In genomic region chr6:41371461-41371991, GRCh38 we compare ENCODE assay signal across 8 cellular contexts. TPM values are rescaled to one million over a fixed set of nuclear protein-coding genes. Genes with fewer than 3 reads are reported as not detected.
DNase-seq lines count a peak whose midpoint lies in the region; ATAC-seq lines count a peak whose summit lies in the region.

No MANE protein-coding gene starts in this region.

- H3K27ac Mint-ChIP-seq in activated naive CD4-positive, alpha-beta T cell treated with anti-CD3 and anti-CD28 coated beads for 36 hours = no peak overlapping the region
- H3K27ac Mint-ChIP-seq in activated T-cell treated with anti-CD3 and anti-CD28 coated beads, Interleukin-2, amount 50 U/mL, for 72 hours = no peak overlapping the region

- DNase-seq in activated naive CD4-positive, alpha-beta T cell treated with anti-CD3 and anti-CD28 coated beads for 36 hours = peak; percentile 10
- no peak for DNase-seq in activated naive CD4-positive, alpha-beta T cell (lab: John Stamatoyannopoulos, UW)
- peak in 1 of 2 donors; percentile 14 for DNase-seq in activated T-cell treated with anti-CD3 and anti-CD28 coated beads, Interleukin-2, amount 50 U/mL, for 72 hours
- peak; percentile 75 for DNase-seq in cardiac septum (ENCODE audit: low spot score)
- no peak for DNase-seq in middle frontal gyrus (ENCODE audit: extremely low spot score, low spot score)
- no peak for DNase-seq in NCI-H146 treated with DMSO at 0.1 percent for 48 hours (lab: John Stamatoyannopoulos, UW; ENCODE audit: unreplicated experiment)

- peaks cover 34% of the 10 kb centered on the region for H3K4me1 Mint-ChIP-seq in activated naive CD4-positive, alpha-beta T cell treated with anti-CD3 and anti-CD28 coated beads for 36 hours (ENCODE audit: low read depth)
- H3K4me1 Mint-ChIP-seq in activated T-cell treated with anti-CD3 and anti-CD28 coated beads, Interleukin-2, amount 50 U/mL, for 72 hours (ENCODE audit: low read depth) = peaks cover 48% of the 10 kb centered on the region

- H3K27me3 Mint-ChIP-seq in activated naive CD4-positive, alpha-beta T cell treated with anti-CD3 and anti-CD28 coated beads for 36 hours (ENCODE audit: low read depth) = peaks cover 58% of the 10 kb centered on the region
- peaks cover 90% of the 10 kb centered on the region for H3K27me3 Mint-ChIP-seq in activated T-cell treated with anti-CD3 and anti-CD28 coated beads, Interleukin-2, amount 50 U/mL, for 72 hours (ENCODE audit: low read depth)

- H3K36me3 Mint-ChIP-seq in activated naive CD4-positive, alpha-beta T cell treated with anti-CD3 and anti-CD28 coated beads for 36 hours (ENCODE audit: low read depth) = no peaks in the 10 kb centered on the region
- peaks cover 2% of the 10 kb centered on the region in 2 donors for H3K36me3 Mint-ChIP-seq in activated T-cell treated with anti-CD3 and anti-CD28 coated beads, Interleukin-2, amount 50 U/mL, for 72 hours (ENCODE audit: insufficient read depth in 2 of 2)

- peak overlapping the region; percentile 51 for H3K4me3 ChIP-seq in rectal smooth muscle tissue (ENCODE audit: low read length)

- H3K27ac ChIP-seq in rectal smooth muscle tissue (ENCODE audit: low read depth, low read length) = peak overlapping the region; percentile 7

- ATAC-seq in activated T-cell treated with anti-CD3 and anti-CD28 coated beads, Interleukin-2, amount 50 U/mL, for 72 hours (replicated peaks in 1 of 2) = peak; percentile 26 to 29
- no peak for ATAC-seq in GM19452 (IDR thresholded peaks at IDR 0.05; ENCODE audit: unreplicated experiment)

- peak overlapping the region; percentile 58 for H3K4me3 Mint-ChIP-seq in activated naive CD4-positive, alpha-beta T cell treated with anti-CD3 and anti-CD28 coated beads for 36 hours
- peak overlapping the region; percentile 86 to 87 for H3K4me3 Mint-ChIP-seq in activated T-cell treated with anti-CD3 and anti-CD28 coated beads, Interleukin-2, amount 50 U/mL, for 72 hours

- H3K36me3 ChIP-seq in rectal smooth muscle tissue (ENCODE audit: control insufficient read depth, insufficient read depth, low read length) = no peaks in the 10 kb centered on the region

- H3K4me1 ChIP-seq in rectal smooth muscle tissue (ENCODE audit: control insufficient read depth, insufficient read depth, low read length) = peaks cover 2% of the 10 kb centered on the region

- H3K27me3 ChIP-seq in rectal smooth muscle tissue (ENCODE audit: control insufficient read depth, insufficient read depth, low read length) = peaks cover 24% of the 10 kb centered on the region

- H3K9me3 Mint-ChIP-seq in activated naive CD4-positive, alpha-beta T cell treated with anti-CD3 and anti-CD28 coated beads for 36 hours = no peaks in the 10 kb centered on the region
- no peaks in the 10 kb centered on the region for H3K9me3 Mint-ChIP-seq in activated T-cell treated with anti-CD3 and anti-CD28 coated beads, Interleukin-2, amount 50 U/mL, for 72 hours

- CTCF ChIA-PET in activated naive CD4-positive, alpha-beta T cell treated with anti-CD3 and anti-CD28 coated beads for 36 hours (lab: Charles Lee) = interaction anchor here (0.7 to 1.8 kb wide), 7 partner anchors 19 to 310 kb away, joined by 3 to 5 read pairs (median 3); no protein-coding TSS in a partner anchor

- intact Hi-C loops in activated naive CD4-positive, alpha-beta T cell treated with anti-CD3 and anti-CD28 coated beads for 36 hours (cut with micrococcal nuclease) = loop anchor here (5.0 kb wide), 1 partner anchor 131 kb away; no protein-coding TSS in a partner anchor
- intact Hi-C loops in cardiac septum (cut with DNase I) = loop anchor here (2.0 to 5.0 kb wide), 2 partner anchors 46 to 79 kb away; no protein-coding TSS in a partner anchor

- H3K9ac ChIP-seq in rectal smooth muscle tissue (ENCODE audit: low read length) = no peak overlapping the region

RNA-seq across cellular contexts. Expression of gene NCR2, which starts 36.1 kb away (rescaled TPM):
- total RNA-seq in activated naive CD4-positive, alpha-beta T cell treated with anti-CD3 and anti-CD28 coated beads for 36 hours = not detected
- not detected for total RNA-seq in activated T-cell treated with anti-CD3 and anti-CD28 coated beads, Interleukin-2, amount 50 U/mL, for 72 hours
- total RNA-seq in cardiac septum = not detected

Comparison
In these comparisons a context has a peak if more than half of its experiments do, and no peak if none do; other contexts are left out.
1. DNase-seq: peak in activated naive CD4-positive, alpha-beta T cell treated with anti-CD3 and anti-CD28 coated beads for 36 hours (single experiment) and cardiac septum (single experiment); none in activated naive CD4-positive, alpha-beta T cell (0 of 4), middle frontal gyrus (single experiment) and NCI-H146 treated with DMSO at 0.1 percent for 48 hours (single experiment).